Comparison of ENCODE assay signal across 8 cellular contexts in the genomic region with DNA sequence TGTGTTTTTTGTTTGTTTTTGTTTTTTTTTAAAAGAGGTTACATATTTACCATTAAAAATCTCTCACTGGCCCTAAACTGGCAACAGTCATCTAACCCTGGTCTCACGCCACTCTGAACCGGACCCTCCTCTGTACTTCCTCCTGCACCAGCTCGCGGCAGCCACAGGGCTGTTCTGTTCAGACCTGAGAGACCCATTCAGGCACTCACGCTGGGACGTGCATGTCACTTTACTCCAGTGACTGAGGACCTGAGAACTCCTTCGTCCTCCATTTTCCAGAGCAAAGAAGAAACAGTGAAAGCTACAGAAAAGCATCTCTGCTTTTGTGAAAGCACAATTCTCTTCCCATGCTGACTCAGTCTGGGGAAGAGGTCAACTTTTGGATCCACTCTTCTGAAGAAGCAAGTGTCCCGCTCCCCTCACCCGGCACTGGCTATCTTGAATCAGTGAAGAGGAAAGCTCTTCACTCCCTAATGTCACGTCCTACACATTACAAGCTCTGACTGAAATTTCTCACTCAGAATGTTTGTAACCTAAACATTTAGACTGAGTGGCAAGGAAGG. TPM values are rescaled to one million over a fixed set of nuclear protein-coding genes. Genes with fewer than 3 reads are reported as not detected.
DNase-seq lines count a peak whose midpoint lies in the region; ATAC-seq and TF ChIP-seq lines count a peak whose summit lies in the region.

No MANE protein-coding gene starts in this region.

- ATAC-seq in GM21737 (IDR thresholded peaks at IDR 0.05; ENCODE audit: unreplicated experiment), result peak; percentile 51

- H3K4me3 ChIP-seq in GM12864 (ENCODE audit: low read depth, low read length), result peak overlapping the region; percentile 71

- DNase-seq in GM12864 (ENCODE audit: low read depth), result peak; percentile 67
- peak; percentile 60 for DNase-seq in OCI-M1 (lab: John Stamatoyannopoulos, UW)
- peak; percentile 86 for DNase-seq in cardiac septum (ENCODE audit: low spot score)
- peak in 1 of 49 donors; percentile 31 for DNase-seq in substantia nigra (lab: John Stamatoyannopoulos, UW)
- no peak for DNase-seq in glomerular visceral epithelial cell (ENCODE audit: extremely low spot score)
- DNase-seq in DMS79 (lab: John Stamatoyannopoulos, UW), result no peak
- DNase-seq in DMS153 (lab: John Stamatoyannopoulos, UW), result no peak

- intact Hi-C loops in cardiac septum (cut with DNase I), result loop anchor here (10.0 kb wide), 1 partner anchor 293 kb away; a partner anchor contains a TSS

- peak; percentile 56 for TF ChIP-seq CTCF in GM12864 (IDR thresholded peaks at IDR 0.05; ENCODE audit: low read depth, low read length, missing control alignments)

- peak overlapping the region; percentile 35 for H3K27ac ChIP-seq in substantia nigra (ENCODE audit: low read depth, low read length, poor library complexity, severe bottlenecking)

RNA-seq across cellular contexts. Expression of a gene that starts 24.6 kb away (rescaled TPM):
- total RNA-seq in cardiac septum, result 20.2 TPM

Comparison
In these comparisons a context has a peak if more than half of its experiments do, and no peak if none do; other contexts are left out.
1. DNase-seq: peak in GM12864 (single experiment), OCI-M1 (single experiment) and cardiac septum (single experiment); none in glomerular visceral epithelial cell (single experiment), DMS79 (single experiment) and DMS153 (single experiment).